In the genomic region with DNA sequence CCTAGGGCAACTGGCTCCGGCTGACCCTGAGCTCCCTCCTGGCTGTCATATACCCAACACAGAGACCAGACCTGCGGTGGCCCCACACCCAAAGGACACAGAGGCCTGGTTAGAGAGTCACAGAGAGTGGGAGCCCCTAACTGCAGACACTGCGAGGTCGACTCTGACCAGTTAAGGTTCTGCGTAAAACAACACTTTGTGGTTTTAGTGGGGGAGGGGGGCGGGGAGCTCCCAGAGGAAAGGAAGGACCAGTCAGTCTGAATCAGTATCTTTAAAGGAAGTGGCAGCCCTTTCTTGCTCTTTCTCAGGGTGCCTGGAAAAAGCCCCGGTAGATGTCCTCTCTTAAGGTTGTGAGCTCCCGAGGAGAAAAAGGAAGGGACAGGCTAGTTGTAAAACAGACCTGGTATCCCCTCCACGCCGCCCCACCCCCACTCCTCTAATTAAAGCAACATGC, we compare ENCODE assay signal across 8 cellular contexts. TPM values are rescaled to one million over a fixed set of nuclear protein-coding genes. Genes with fewer than 3 reads are reported as not detected.
DNase-seq lines count a peak whose midpoint lies in the region; ATAC-seq and TF ChIP-seq lines count a peak whose summit lies in the region.

No MANE protein-coding gene starts in this region.

- H3K36me3 ChIP-seq in upper lobe of right lung = peaks cover 32% of the 10 kb centered on the region

- peak overlapping the region; percentile 64 for H3K4me3 ChIP-seq in upper lobe of right lung

- intact Hi-C loops in upper lobe of right lung (cut with DNase I) = no loop called here

- H3K27me3 ChIP-seq in upper lobe of right lung = no peaks in the 10 kb centered on the region

- H3K4me1 ChIP-seq in upper lobe of right lung = peaks cover 42% of the 10 kb centered on the region

- no peak for ATAC-seq in upper lobe of right lung
- no peak for ATAC-seq in HG02610 (IDR thresholded peaks at IDR 0.05; ENCODE audit: unreplicated experiment)

- no peak overlapping the region for H3K27ac ChIP-seq in upper lobe of right lung

- TF ChIP-seq CTCF in upper lobe of right lung (IDR thresholded peaks at IDR 0.05) = no peak

- peak; percentile 13 for DNase-seq in stimulated activated CD4-positive, alpha-beta T cell treated with anti-CD3 and anti-CD28 coated beads, Interleukin-1b, Interleukin-23, amount 100 ng/mL, for 48 hours
- DNase-seq in stimulated activated CD4-positive, alpha-beta T cell treated with anti-CD3 and anti-CD28 coated beads, Interleukin-4, amount 100 ng/mL, for 4 hours = no peak
- peak; percentile 59 to 60 for DNase-seq in activated T-cell treated with anti-CD3 and anti-CD28 coated beads, Interleukin-2, amount 50 U/mL, for 48 hours
- DNase-seq in kidney glomerular epithelial cell (lab: John Stamatoyannopoulos, UW) (peak; percentile 42), upper lobe of right lung (no peak), GM19240 (ENCODE audit: insufficient read length, low spot score) (no peak), middle frontal gyrus (ENCODE audit: extremely low spot score, low spot score) (no peak)

- no peaks in the 10 kb centered on the region for H3K9me3 ChIP-seq in upper lobe of right lung

RNA-seq across cellular contexts. Expression of gene SSBP3, which starts 2.4 kb away (rescaled TPM):
- total RNA-seq in upper lobe of right lung = 40.4 TPM

Comparison
In these comparisons a context has a peak if more than half of its experiments do, and no peak if none do; other contexts are left out.
1. DNase-seq: peak in stimulated activated CD4-positive, alpha-beta T cell treated with anti-CD3 and anti-CD28 coated beads, Interleukin-1b, Interleukin-23, amount 100 ng/mL, for 48 hours (single experiment), activated T-cell treated with anti-CD3 and anti-CD28 coated beads, Interleukin-2, amount 50 U/mL, for 48 hours (2 of 2) and kidney glomerular epithelial cell (single experiment); none in stimulated activated CD4-positive, alpha-beta T cell treated with anti-CD3 and anti-CD28 coated beads, Interleukin-4, amount 100 ng/mL, for 4 hours (0 of 2), upper lobe of right lung (single experiment), GM19240 (single experiment) and middle frontal gyrus (single experiment).